19 cellular contexts compared by ENCODE assay signal in the genomic region with DNA sequence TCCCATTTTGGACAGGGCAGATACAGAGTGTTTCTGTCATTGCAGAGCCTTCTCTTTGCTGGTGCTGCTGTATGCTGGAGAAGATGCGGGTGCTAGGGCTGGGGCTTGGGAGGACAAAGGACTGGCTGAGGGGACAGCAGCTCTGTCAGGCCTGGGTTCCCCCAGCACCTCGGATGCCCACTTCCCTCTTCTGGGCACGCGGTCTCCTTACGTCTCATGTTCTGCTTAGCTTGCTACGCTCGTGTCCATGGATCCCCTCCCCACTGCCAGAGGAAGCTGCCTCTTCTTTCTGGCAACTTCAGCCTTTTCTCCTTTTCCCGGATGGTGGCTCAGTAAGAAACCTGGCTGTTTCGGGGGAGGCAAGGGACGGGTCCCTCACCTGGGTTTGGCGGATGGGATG.
DNase-seq lines count a peak whose midpoint lies in the region; ATAC-seq and TF ChIP-seq lines count a peak whose summit lies in the region.
"Had no signal": no experiment of that assay in that cellular context is flagged by ENCODE, and none has a peak within 500 bp of the region (broad histone marks: within the 10 kb centered on the region; RNA-seq: fewer than 3 reads in every experiment).

No MANE protein-coding gene starts in this region.

- peak overlapping the region; percentile 24 for H3K4me3 Mint-ChIP-seq in dendritic cell treated with granulocyte-macrophage colony-stimulating factor and Interleukin-4, amounts not matched to agents 40 ng/mL and 50 ng/mL, for 4 days
- H3K4me3 Mint-ChIP-seq: B cell; CD8-positive, alpha-beta memory T cell had no signal

- H2BK15ac ChIP-seq in mesenchymal stem cell (ENCODE audit: low read depth, poor library complexity, severe bottlenecking), result no peak overlapping the region

- CTCF ChIA-PET in A673 (lab: Charles Lee), result no interaction called here

- DNase-seq in MV-4-11 (lab: John Stamatoyannopoulos, UW) (peak; percentile 33), mesenchymal stem cell (no peak), upper lobe of right lung (no peak), A673 (ENCODE audit: low spot score) (no peak), COLO829 (ENCODE audit: low spot score) (no peak)
- DNase-seq in effector memory CD4-positive, alpha-beta T cell, result no peak
- DNase-seq: CD8-positive, alpha-beta memory T cell; DND-41; IMR-90; Karpas-422; MG63; NCI-H1105 treated with DMSO at 0.1 percent for 48 hours; NCI-H1694 treated with DMSO at 0.1 percent for 48 hours; NCI-H2107; NCI-H748 treated with DMSO at 0.1 percent for 48 hours; PC-3 had no signal

- H2AK5ac ChIP-seq in mesenchymal stem cell (ENCODE audit: low read length, severe bottlenecking), result peak overlapping the region; percentile 14

- H3K4me2 ChIP-seq in mesenchymal stem cell (ENCODE audit: low read length, poor library complexity, severe bottlenecking), result no peak overlapping the region

- H3K36me3 ChIP-seq in mesenchymal stem cell (ENCODE audit: control insufficient read depth in 1 of 2, insufficient read depth in 2 of 2, low read depth in 1 of 2, low read length in 2 of 2), result peaks cover 28 to 37% of the 10 kb centered on the region in 2 experiments
- H3K36me3 ChIP-seq in upper lobe of right lung, result no peaks in the 10 kb centered on the region
- no peaks in the 10 kb centered on the region for H3K36me3 ChIP-seq in effector memory CD4-positive, alpha-beta T cell (ENCODE audit: control insufficient read depth, insufficient read depth, low read length)
- H3K36me3 ChIP-seq in A673 (ENCODE audit: insufficient read depth, low read length, poor library complexity, severe bottlenecking), result no peaks in the 10 kb centered on the region
- H3K36me3 ChIP-seq: HAP-1, MG63 had no signal

- POLR2A ChIA-PET in A673 (lab: Charles Lee; ENCODE audit: low non-redundant PET), result no interaction called here

- H3K27me3 ChIP-seq in mesenchymal stem cell (ENCODE audit: control insufficient read depth in 1 of 2, insufficient read depth in 1 of 2, low read length in 2 of 2), result no peaks in the 10 kb centered on the region
- H3K27me3 ChIP-seq in upper lobe of right lung, result no peaks in the 10 kb centered on the region
- H3K27me3 ChIP-seq in effector memory CD4-positive, alpha-beta T cell (replicated peaks; ENCODE audit: control insufficient read depth, insufficient read depth, low read length, poor library complexity, severe bottlenecking), result no peaks in the 10 kb centered on the region
- H3K27me3 ChIP-seq in A673 (replicated peaks; ENCODE audit: insufficient read depth, low read depth, low read length, poor library complexity), result no peaks in the 10 kb centered on the region
- H3K27me3 ChIP-seq: MG63 had no signal

- H3K14ac ChIP-seq in mesenchymal stem cell (ENCODE audit: low read length in 2 of 2), result no peak overlapping the region

- H3K9me3 ChIP-seq in mesenchymal stem cell (ENCODE audit: control insufficient read depth, low read length) (no peaks in the 10 kb centered on the region), upper lobe of right lung (no peaks in the 10 kb centered on the region), A673 (ENCODE audit: low read depth, low read length, poor library complexity, severe bottlenecking) (no peaks in the 10 kb centered on the region)
- H3K9me3 ChIP-seq in effector memory CD4-positive, alpha-beta T cell (ENCODE audit: control insufficient read depth, low read length), result no peaks in the 10 kb centered on the region
- H3K9me3 ChIP-seq: HAP-1, MG63 had no signal

- WGBS in mesenchymal stem cell, result 98% methylated on average over 11 of the region's 11 CpGs

- H3K23ac ChIP-seq in mesenchymal stem cell (ENCODE audit: low read length in 2 of 2), result no peak overlapping the region

- H3K4me3 ChIP-seq in mesenchymal stem cell (ENCODE audit: insufficient read depth in 1 of 2, low read depth in 1 of 2, low read length in 2 of 2) (no peak overlapping the region), upper lobe of right lung (no peak overlapping the region), A673 (ENCODE audit: low read depth, low read length, poor library complexity, severe bottlenecking) (no peak overlapping the region)
- H3K4me3 ChIP-seq in effector memory CD4-positive, alpha-beta T cell (ENCODE audit: insufficient read depth, low read depth, low read length, poor library complexity, severe bottlenecking), result no peak overlapping the region
- H3K4me3 ChIP-seq: HAP-1, MG63 had no signal

- H2BK5ac ChIP-seq in mesenchymal stem cell (ENCODE audit: low read depth, low read length, poor library complexity, severe bottlenecking), result no peak overlapping the region

- intact Hi-C loops in dendritic cell treated with granulocyte-macrophage colony-stimulating factor and Interleukin-4, amounts not matched to agents 40 ng/mL and 50 ng/mL, for 4 days (cut with micrococcal nuclease), result loop anchor here (10.0 kb wide), 1 partner anchor 180 kb away; the partner anchor contains the start of gene RCC2
- intact Hi-C loops in upper lobe of right lung (cut with DNase I), result no loop called here
- intact Hi-C loops in A673 (cut with micrococcal nuclease; ENCODE audit: unreplicated experiment), result no loop called here

- peaks cover 61% of the 10 kb centered on the region for H3K4me1 Mint-ChIP-seq in dendritic cell treated with granulocyte-macrophage colony-stimulating factor and Interleukin-4, amounts not matched to agents 40 ng/mL and 50 ng/mL, for 4 days (ENCODE audit: low read depth)
- H3K4me1 Mint-ChIP-seq: B cell; CD8-positive, alpha-beta memory T cell had no signal

- peak overlapping the region; percentile 93 for H3K27ac Mint-ChIP-seq in dendritic cell treated with granulocyte-macrophage colony-stimulating factor and Interleukin-4, amounts not matched to agents 40 ng/mL and 50 ng/mL, for 4 days
- H3K27ac Mint-ChIP-seq: B cell; CD8-positive, alpha-beta memory T cell had no signal

- no peak overlapping the region for H2BK12ac ChIP-seq in mesenchymal stem cell (ENCODE audit: low read length in 2 of 2)

- H3K4ac ChIP-seq in mesenchymal stem cell (ENCODE audit: low read depth in 1 of 2, low read length in 2 of 2), result no peak overlapping the region

- H3K27me3 Mint-ChIP-seq in dendritic cell treated with granulocyte-macrophage colony-stimulating factor and Interleukin-4, amounts not matched to agents 40 ng/mL and 50 ng/mL, for 4 days, result peaks cover 10% of the 10 kb centered on the region

- H3K18ac ChIP-seq in mesenchymal stem cell (ENCODE audit: low read depth in 1 of 2, low read length in 2 of 2), result no peak overlapping the region

- H2AFZ ChIP-seq in mesenchymal stem cell (ENCODE audit: low read depth, low read length), result no peak overlapping the region

- H3K9me3 Mint-ChIP-seq in dendritic cell treated with granulocyte-macrophage colony-stimulating factor and Interleukin-4, amounts not matched to agents 40 ng/mL and 50 ng/mL, for 4 days, result no peaks in the 10 kb centered on the region
- H3K9me3 Mint-ChIP-seq: CD8-positive, alpha-beta memory T cell had no signal

- no peak overlapping the region for H4K8ac ChIP-seq in mesenchymal stem cell (ENCODE audit: low read length)

- H4K91ac ChIP-seq in mesenchymal stem cell (ENCODE audit: low read length), result no peak overlapping the region

- BruUV-seq in A673 (replicated peaks; lab: Mats Ljungman, UMichigan), result no TSS peak

- no peaks in the 10 kb centered on the region for H3K79me1 ChIP-seq in mesenchymal stem cell (replicated peaks; ENCODE audit: low read length, poor library complexity, severe bottlenecking)

- H3K4me1 ChIP-seq in mesenchymal stem cell (ENCODE audit: control insufficient read depth, insufficient read depth, low read depth, low read length), result peaks cover 21% of the 10 kb centered on the region
- peaks cover 6% of the 10 kb centered on the region for H3K4me1 ChIP-seq in upper lobe of right lung
- H3K4me1 ChIP-seq in effector memory CD4-positive, alpha-beta T cell (ENCODE audit: control insufficient read depth, insufficient read depth, low read length, poor library complexity, severe bottlenecking), result no peaks in the 10 kb centered on the region
- no peaks in the 10 kb centered on the region for H3K4me1 ChIP-seq in A673 (ENCODE audit: insufficient read depth, low read length, poor library complexity, severe bottlenecking)
- H3K4me1 ChIP-seq: HAP-1 had no signal

- no peak overlapping the region for H3K27ac ChIP-seq in mesenchymal stem cell (ENCODE audit: low read length, poor library complexity, severe bottlenecking)
- no peak overlapping the region for H3K27ac ChIP-seq in upper lobe of right lung
- no peak overlapping the region for H3K27ac ChIP-seq in effector memory CD4-positive, alpha-beta T cell (ENCODE audit: insufficient read depth, low read length, poor library complexity, severe bottlenecking)
- no peak overlapping the region for H3K27ac ChIP-seq in A673 (ENCODE audit: low read depth, low read length, poor library complexity, severe bottlenecking)

- TF ChIP-seq CTCF in upper lobe of right lung (IDR thresholded peaks at IDR 0.05) (no peak), A673 (conservative IDR thresholded peaks at IDR 0.05; ENCODE audit: low read depth, low read length) (no peak)

- no peak overlapping the region for H2BK120ac ChIP-seq in mesenchymal stem cell (ENCODE audit: low read depth, low read length)

- H3K9ac ChIP-seq in mesenchymal stem cell (ENCODE audit: low read length), result no peak overlapping the region

- ATAC-seq in upper lobe of right lung, result peak; percentile 21
- ATAC-seq: PC-3 had no signal

- H3K36me3 Mint-ChIP-seq in dendritic cell treated with granulocyte-macrophage colony-stimulating factor and Interleukin-4, amounts not matched to agents 40 ng/mL and 50 ng/mL, for 4 days (ENCODE audit: low read depth), result peaks cover 21% of the 10 kb centered on the region
- H3K36me3 Mint-ChIP-seq: CD8-positive, alpha-beta memory T cell had no signal
